ENCODE assay signal across 22 cellular contexts in the genomic region with DNA sequence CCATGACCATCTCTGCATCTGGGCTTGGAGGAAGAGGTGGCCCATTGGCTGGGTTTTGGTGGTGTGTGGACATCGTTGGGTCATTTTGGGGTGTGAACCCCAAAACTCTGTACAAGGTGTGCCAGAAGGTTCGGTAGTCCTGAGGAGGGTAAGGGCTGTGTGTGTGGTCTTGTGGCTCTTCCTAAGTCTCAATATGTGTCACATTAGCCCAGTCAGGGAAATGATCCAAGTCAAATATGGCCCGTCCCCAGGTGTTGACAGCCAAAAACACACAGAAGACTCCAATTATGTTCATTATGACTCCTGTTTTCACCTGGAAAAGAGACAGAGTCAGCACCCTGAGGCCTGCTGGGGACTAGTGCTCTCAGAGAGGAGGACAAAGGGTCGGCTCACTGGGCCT. TPM values are rescaled to one million over a fixed set of nuclear protein-coding genes. Genes with fewer than 3 reads are reported as not detected.
A peak's percentile ranks its signal among the peaks of the same experiment; 100 is the strongest.
DNase-seq lines count a peak whose midpoint lies in the region; ATAC-seq, FAIRE-seq and TF ChIP-seq lines count a peak whose summit lies in the region.
"Had no signal": no experiment of that assay in that cellular context is flagged by ENCODE, and none has a peak within 500 bp of the region (broad histone marks: within the 10 kb centered on the region; RNA-seq: fewer than 3 reads in every experiment).

No MANE protein-coding gene starts in this region.

- H3K36me3 ChIP-seq in HepG2 (replicated peaks in 1 of 2; ENCODE audit: control insufficient read depth in 1 of 2, insufficient read depth in 2 of 2, low read length in 2 of 2), result peaks cover 3 to 23% of the 10 kb centered on the region in 2 experiments
- H3K36me3 ChIP-seq: BLaER1 had no signal

- ATAC-seq in HepG2 (no peak), GM19452 (IDR thresholded peaks at IDR 0.05; ENCODE audit: unreplicated experiment) (no peak)
- ATAC-seq: A549, HCT116 had no signal

- H3K4me1 ChIP-seq in HepG2 (ENCODE audit: insufficient read depth, low read length), result peaks cover 52% of the 10 kb centered on the region
- H3K4me1 ChIP-seq: A549 had no signal

- H4K20me1 ChIP-seq in HepG2 (ENCODE audit: insufficient read depth, low read length), result no peaks in the 10 kb centered on the region
- H4K20me1 ChIP-seq: BLaER1 had no signal

- no peak overlapping the region for H3K4me3 ChIP-seq in HepG2 (replicated peaks in 1 of 3; ENCODE audit: insufficient read depth in 1 of 3, low read depth in 2 of 3, low read length in 3 of 3)
- H3K4me3 ChIP-seq: A549, BLaER1 had no signal

- no peak overlapping the region for H3K9ac ChIP-seq in HepG2 (ENCODE audit: insufficient read depth, low read depth, low read length)
- H3K9ac ChIP-seq: BLaER1 had no signal

- no peak for FAIRE-seq in HepG2 (lab: Jason Lieb, UNC)
- FAIRE-seq: A549 had no signal

- TF ChIP-seq EP300 in HepG2 (IDR thresholded peaks at IDR 0.05; ENCODE audit: low read depth in 2 of 2, low read length in 2 of 2) (no peak), HepG2 (CRISPR knock-in tag; IDR thresholded peaks at IDR 0.05; ENCODE audit: borderline replicate concordance) (no peak)

- DNase-seq in NCI-H1105 treated with DMSO at 0.1 percent for 48 hours (lab: John Stamatoyannopoulos, UW) (peak; percentile 11), NCI-H1105 (lab: John Stamatoyannopoulos, UW) (no peak), NCI-H748 (lab: John Stamatoyannopoulos, UW; ENCODE audit: unreplicated experiment) (peak; percentile 40), NCI-H748 treated with DMSO at 0.1 percent for 48 hours (lab: John Stamatoyannopoulos, UW) (no peak), HepG2 (ENCODE audit: low spot score) (no peak), SW 1271 (lab: John Stamatoyannopoulos, UW) (no peak), NCI-H510A (lab: John Stamatoyannopoulos, UW) (no peak)
- DNase-seq: Calu3; CD4-positive, alpha-beta memory T cell; DMS79 treated with DMSO at 0.1 percent for 48 hours; GF-D8; GOT3; H7; HFFc6 had no signal

- CTCF ChIA-PET in HepG2 (lab: Yijun Ruan, JAX; ENCODE audit: low intra/inter-chr PET ratio, low total read pairs), result no interaction called here

- H3K4me2 ChIP-seq in HepG2 (ENCODE audit: low read depth, low read length), result no peak overlapping the region
- H3K4me2 ChIP-seq: A549, BLaER1 had no signal

- H3K27ac ChIP-seq in HepG2 (ENCODE audit: extremely low read length, insufficient read depth, low read length), result no peak overlapping the region
- H3K27ac ChIP-seq: 22Rv1, A549, BLaER1, HL-60 had no signal

- no peak for TF ChIP-seq CTCF in HepG2 (CRISPR knock-in tag; IDR thresholded peaks at IDR 0.05)

- TF ChIP-seq RAD21 in HepG2 (CRISPR knock-in tag; IDR thresholded peaks at IDR 0.05), result no peak

- in situ Hi-C loops in HepG2 (cut with HindIII; ENCODE audit: extremely low pct_ligation_motif_present, low pct_unique_long_range_greater_than_20kb), result no loop called here

- TF ChIP-seq POLR2A in HepG2 (IDR thresholded peaks at IDR 0.05; ENCODE audit: insufficient read depth in 1 of 2, low read depth in 2 of 2, low read length in 2 of 2), result no peak

- no peak overlapping the region for H2AFZ ChIP-seq in HepG2 (ENCODE audit: low read length)

- intact Hi-C loops in HepG2 (cut with micrococcal nuclease; ENCODE audit: unreplicated experiment), result no loop called here

- H3K27me3 ChIP-seq in HepG2 (ENCODE audit: control insufficient read depth in 1 of 2, insufficient read depth in 2 of 2, low read length in 2 of 2), result no peaks in the 10 kb centered on the region

- H3K79me2 ChIP-seq in HepG2 (ENCODE audit: insufficient read depth, low read length), result no peaks in the 10 kb centered on the region

- 100% methylated on average over 3 of the region's 4 CpGs for WGBS in HepG2 (ENCODE audit: low lambda C conversion rate)

- H3K9me3 ChIP-seq in HepG2 (ENCODE audit: low read length), result no peaks in the 10 kb centered on the region
- H3K9me3 ChIP-seq: A549, BLaER1 had no signal

- no TSS peak for BruUV-seq in HepG2 (replicated peaks; lab: Mats Ljungman, UMichigan)

- POLR2A ChIA-PET in HepG2 (lab: Yijun Ruan, JAX), result interaction anchor here (1.8 to 7.7 kb wide), 2 partner anchors 9 to 14 kb away, joined by 5 to 265 read pairs; no protein-coding TSS in a partner anchor

RNA-seq across cellular contexts. Expression of a gene that starts 27.1 kb away (rescaled TPM):
- total RNA-seq in HepG2 (2016; rRNA removed; fragmentation: Illumina TruSeq; extraction: Trizol), result 24.4 and 42.8 TPM in 2 replicates
- 6.1 and 8.5 TPM in 2 replicates for total RNA-seq in HepG2 (2016; cell fraction: cytosol; rRNA removed; fragmentation: Illumina TruSeq; extraction: Trizol; ENCODE audit: low read depth)
- total RNA-seq in HepG2 (2016; cell fraction: insoluble cytoplasmic fraction; rRNA removed; fragmentation: Illumina TruSeq; extraction: Trizol), result 24.1 and 44.5 TPM in 2 replicates
- total RNA-seq in HepG2 (2016; cell fraction: membrane; rRNA removed; fragmentation: Illumina TruSeq; extraction: Trizol), result 21.2 and 24.0 TPM in 2 replicates
- total RNA-seq in HepG2 (2016; cell fraction: nucleus; rRNA removed; fragmentation: Illumina TruSeq; extraction: Trizol), result 74.8 and 81.7 TPM in 2 replicates
- 310 and 460 TPM in 2 replicates for polyA plus RNA-seq in HepG2 (2011; rRNA removed)
- 141 and 152 TPM in 2 replicates for polyA plus RNA-seq in HepG2 (2011; cell fraction: cytosol; rRNA removed)
- polyA plus RNA-seq in HepG2 (2011; cell fraction: nucleus; rRNA removed), result 496 and 544 TPM in 2 replicates
- 253 and 287 TPM in 2 replicates for polyA plus RNA-seq in HepG2 (2012)
- polyA plus RNA-seq in HepG2 (2016; cell fraction: cytosol; fragmentation: Illumina TruSeq; extraction: Trizol; ENCODE audit: low read depth), result 11.4 and 13.1 TPM in 2 replicates
- polyA plus RNA-seq in HepG2 (2016; cell fraction: insoluble cytoplasmic fraction; fragmentation: Illumina TruSeq; extraction: Trizol; ENCODE audit: low read depth), result 42.4 and 50.4 TPM in 2 replicates
- 28.2 and 31.8 TPM in 2 replicates for polyA plus RNA-seq in HepG2 (2016; cell fraction: membrane; fragmentation: Illumina TruSeq; extraction: Trizol; ENCODE audit: low read depth)
- polyA plus RNA-seq in HepG2 (2016; cell fraction: nucleus; fragmentation: Illumina TruSeq; extraction: Trizol; ENCODE audit: insufficient read depth, low read depth), result 169 and 186 TPM in 2 replicates
- polyA minus RNA-seq in HepG2 (2011; rRNA and poly(A)+ RNA removed; ENCODE audit: low replicate concordance), result 0.40 and 2,799 TPM in 2 replicates
- polyA minus RNA-seq in HepG2 (2011; cell fraction: cytosol; rRNA and poly(A)+ RNA removed), result 352 and 410 TPM in 2 replicates
- 342 and 399 TPM in 2 replicates for polyA minus RNA-seq in HepG2 (2011; cell fraction: nucleus; rRNA and poly(A)+ RNA removed)
- total RNA-seq: CD4-positive, alpha-beta memory T cell; HFFc6; HT1080 had no signal
- polyA plus RNA-seq: CD14-positive monocyte; CD4-positive, alpha-beta memory T cell had no signal

RNA-seq across cellular contexts. Expression of a gene that starts 34.5 kb away (rescaled TPM):
- 3.6 and 4.1 TPM in 2 replicates for total RNA-seq in HepG2 (2016; rRNA removed; fragmentation: Illumina TruSeq; extraction: Trizol)
- total RNA-seq in HepG2 (2016; cell fraction: cytosol; rRNA removed; fragmentation: Illumina TruSeq; extraction: Trizol; ENCODE audit: low read depth), result 2.2 and 2.4 TPM in 2 replicates
- total RNA-seq in HepG2 (2016; cell fraction: insoluble cytoplasmic fraction; rRNA removed; fragmentation: Illumina TruSeq; extraction: Trizol), result 3.2 and 4.7 TPM in 2 replicates
- 6.2 and 6.9 TPM in 2 replicates for total RNA-seq in HepG2 (2016; cell fraction: membrane; rRNA removed; fragmentation: Illumina TruSeq; extraction: Trizol)
- total RNA-seq in HepG2 (2016; cell fraction: nucleus; rRNA removed; fragmentation: Illumina TruSeq; extraction: Trizol), result 3.8 and 4.0 TPM in 2 replicates
- polyA plus RNA-seq in HepG2 (2011; rRNA removed), result 8.7 and 10.1 TPM in 2 replicates
- 10.2 and 10.7 TPM in 2 replicates for polyA plus RNA-seq in HepG2 (2011; cell fraction: cytosol; rRNA removed)
- 9.3 and 9.9 TPM in 2 replicates for polyA plus RNA-seq in HepG2 (2011; cell fraction: nucleus; rRNA removed)
- 12.3 and 32.8 TPM in 2 replicates for polyA plus RNA-seq in HepG2 (2012)
- polyA plus RNA-seq in HepG2 (2016; cell fraction: cytosol; fragmentation: Illumina TruSeq; extraction: Trizol; ENCODE audit: low read depth), result 7.2 and 9.4 TPM in 2 replicates
- polyA plus RNA-seq in HepG2 (2016; cell fraction: insoluble cytoplasmic fraction; fragmentation: Illumina TruSeq; extraction: Trizol; ENCODE audit: low read depth), result 13.1 and 13.3 TPM in 2 replicates
- polyA plus RNA-seq in HepG2 (2016; cell fraction: membrane; fragmentation: Illumina TruSeq; extraction: Trizol; ENCODE audit: low read depth), result 15.0 and 15.5 TPM in 2 replicates
- 9.5 and 9.7 TPM in 2 replicates for polyA plus RNA-seq in HepG2 (2016; cell fraction: nucleus; fragmentation: Illumina TruSeq; extraction: Trizol; ENCODE audit: insufficient read depth, low read depth)
- polyA minus RNA-seq in HepG2 (2011; rRNA and poly(A)+ RNA removed; ENCODE audit: low replicate concordance), result 1.0 and 10.4 TPM in 2 replicates
- polyA minus RNA-seq in HepG2 (2011; cell fraction: cytosol; rRNA and poly(A)+ RNA removed), result 6.8 and 7.9 TPM in 2 replicates
- polyA minus RNA-seq in HepG2 (2011; cell fraction: nucleus; rRNA and poly(A)+ RNA removed), result 11.7 and 13.4 TPM in 2 replicates

RNA-seq across cellular contexts. Expression of a gene that starts 34.6 kb away (rescaled TPM):
- total RNA-seq in HepG2 (2016; rRNA removed; fragmentation: Illumina TruSeq; extraction: Trizol), result 20.9 and 25.0 TPM in 2 replicates
- total RNA-seq in HepG2 (2016; cell fraction: cytosol; rRNA removed; fragmentation: Illumina TruSeq; extraction: Trizol; ENCODE audit: low read depth), result 15.0 and 15.3 TPM in 2 replicates
- total RNA-seq in HepG2 (2016; cell fraction: insoluble cytoplasmic fraction; rRNA removed; fragmentation: Illumina TruSeq; extraction: Trizol), result 21.7 and 30.3 TPM in 2 replicates
- total RNA-seq in HepG2 (2016; cell fraction: membrane; rRNA removed; fragmentation: Illumina TruSeq; extraction: Trizol), result 13.3 and 13.7 TPM in 2 replicates
- 13.4 and 18.3 TPM in 2 replicates for total RNA-seq in HepG2 (2016; cell fraction: nucleus; rRNA removed; fragmentation: Illumina TruSeq; extraction: Trizol)
- 14.2 and 19.0 TPM in 2 replicates for polyA plus RNA-seq in HepG2 (2011; rRNA removed)
- 5.0 and 8.9 TPM in 2 replicates for polyA plus RNA-seq in HepG2 (2011; cell fraction: cytosol; rRNA removed)
- 4.0 and 7.0 TPM in 2 replicates for polyA plus RNA-seq in HepG2 (2011; cell fraction: nucleus; rRNA removed)
- 12.4 and 13.1 TPM in 2 replicates for polyA plus RNA-seq in HepG2 (2012)
- 7.9 and 10.0 TPM in 2 replicates for polyA plus RNA-seq in HepG2 (2016; cell fraction: cytosol; fragmentation: Illumina TruSeq; extraction: Trizol; ENCODE audit: low read depth)
- 27.3 and 32.8 TPM in 2 replicates for polyA plus RNA-seq in HepG2 (2016; cell fraction: insoluble cytoplasmic fraction; fragmentation: Illumina TruSeq; extraction: Trizol; ENCODE audit: low read depth)
- polyA plus RNA-seq in HepG2 (2016; cell fraction: membrane; fragmentation: Illumina TruSeq; extraction: Trizol; ENCODE audit: low read depth), result 9.6 and 13.7 TPM in 2 replicates
- polyA plus RNA-seq in HepG2 (2016; cell fraction: nucleus; fragmentation: Illumina TruSeq; extraction: Trizol; ENCODE audit: insufficient read depth, low read depth), result 20.1 and 21.9 TPM in 2 replicates
- polyA minus RNA-seq in HepG2 (2011; rRNA and poly(A)+ RNA removed; ENCODE audit: low replicate concordance), result 1.9 and 7.5 TPM in 2 replicates
- 2.8 and 3.5 TPM in 2 replicates for polyA minus RNA-seq in HepG2 (2011; cell fraction: cytosol; rRNA and poly(A)+ RNA removed)
- polyA minus RNA-seq in HepG2 (2011; cell fraction: nucleus; rRNA and poly(A)+ RNA removed), result 21.2 and 22.8 TPM in 2 replicates

RNA-seq across cellular contexts. Expression of a gene that starts 45.2 kb away (rescaled TPM):
- 266 and 359 TPM in 2 replicates for total RNA-seq in HepG2 (2016; rRNA removed; fragmentation: Illumina TruSeq; extraction: Trizol)
- total RNA-seq in HepG2 (2016; cell fraction: cytosol; rRNA removed; fragmentation: Illumina TruSeq; extraction: Trizol; ENCODE audit: low read depth), result 93.1 and 113 TPM in 2 replicates
- total RNA-seq in HepG2 (2016; cell fraction: insoluble cytoplasmic fraction; rRNA removed; fragmentation: Illumina TruSeq; extraction: Trizol), result 255 and 373 TPM in 2 replicates
- 138 and 151 TPM in 2 replicates for total RNA-seq in HepG2 (2016; cell fraction: membrane; rRNA removed; fragmentation: Illumina TruSeq; extraction: Trizol)
- total RNA-seq in HepG2 (2016; cell fraction: nucleus; rRNA removed; fragmentation: Illumina TruSeq; extraction: Trizol), result 76.2 and 83.8 TPM in 2 replicates
- polyA plus RNA-seq in HepG2 (2011; rRNA removed), result 147 and 188 TPM in 2 replicates
- polyA plus RNA-seq in HepG2 (2011; cell fraction: cytosol; rRNA removed), result 236 and 276 TPM in 2 replicates
- polyA plus RNA-seq in HepG2 (2011; cell fraction: nucleus; rRNA removed), result 40.2 and 44.6 TPM in 2 replicates
- 97.0 and 122 TPM in 2 replicates for polyA plus RNA-seq in HepG2 (2012)
- polyA plus RNA-seq in HepG2 (2016; cell fraction: cytosol; fragmentation: Illumina TruSeq; extraction: Trizol; ENCODE audit: low read depth), result 101 and 125 TPM in 2 replicates
- 322 and 359 TPM in 2 replicates for polyA plus RNA-seq in HepG2 (2016; cell fraction: insoluble cytoplasmic fraction; fragmentation: Illumina TruSeq; extraction: Trizol; ENCODE audit: low read depth)
- polyA plus RNA-seq in HepG2 (2016; cell fraction: membrane; fragmentation: Illumina TruSeq; extraction: Trizol; ENCODE audit: low read depth), result 105 and 119 TPM in 2 replicates
- polyA plus RNA-seq in HepG2 (2016; cell fraction: nucleus; fragmentation: Illumina TruSeq; extraction: Trizol; ENCODE audit: insufficient read depth, low read depth), result 146 and 155 TPM in 2 replicates
- 30.3 and 88.3 TPM in 2 replicates for polyA minus RNA-seq in HepG2 (2011; rRNA and poly(A)+ RNA removed; ENCODE audit: low replicate concordance)
- 40.0 and 52.4 TPM in 2 replicates for polyA minus RNA-seq in HepG2 (2011; cell fraction: cytosol; rRNA and poly(A)+ RNA removed)
- 10.8 and 14.4 TPM in 2 replicates for polyA minus RNA-seq in HepG2 (2011; cell fraction: nucleus; rRNA and poly(A)+ RNA removed)

RNA-seq across cellular contexts. Expression of a gene that starts 45.5 kb away (rescaled TPM):
- 9.1 and 10.7 TPM in 2 replicates for total RNA-seq in HepG2 (2016; rRNA removed; fragmentation: Illumina TruSeq; extraction: Trizol)
- total RNA-seq in HepG2 (2016; cell fraction: cytosol; rRNA removed; fragmentation: Illumina TruSeq; extraction: Trizol; ENCODE audit: low read depth), result 10.1 and 10.8 TPM in 2 replicates
- total RNA-seq in HepG2 (2016; cell fraction: insoluble cytoplasmic fraction; rRNA removed; fragmentation: Illumina TruSeq; extraction: Trizol), result 8.7 and 9.2 TPM in 2 replicates
- total RNA-seq in HepG2 (2016; cell fraction: membrane; rRNA removed; fragmentation: Illumina TruSeq; extraction: Trizol), result 8.4 and 8.8 TPM in 2 replicates
- total RNA-seq in HepG2 (2016; cell fraction: nucleus; rRNA removed; fragmentation: Illumina TruSeq; extraction: Trizol), result 13.9 and 14.9 TPM in 2 replicates
- 4.6 and 5.2 TPM in 2 replicates for polyA plus RNA-seq in HepG2 (2011; rRNA removed)
- polyA plus RNA-seq in HepG2 (2011; cell fraction: cytosol; rRNA removed), result 1.5 and 2.1 TPM in 2 replicates
- polyA plus RNA-seq in HepG2 (2011; cell fraction: nucleus; rRNA removed), result 9.1 and 10.2 TPM in 2 replicates
- polyA plus RNA-seq in HepG2 (2012), result 3.9 and 4.2 TPM in 2 replicates
- 0.69 and 0.77 TPM in 2 replicates for polyA plus RNA-seq in HepG2 (2016; cell fraction: cytosol; fragmentation: Illumina TruSeq; extraction: Trizol; ENCODE audit: low read depth)
- 8.6 and 8.9 TPM in 2 replicates for polyA plus RNA-seq in HepG2 (2016; cell fraction: insoluble cytoplasmic fraction; fragmentation: Illumina TruSeq; extraction: Trizol; ENCODE audit: low read depth)
- polyA plus RNA-seq in HepG2 (2016; cell fraction: membrane; fragmentation: Illumina TruSeq; extraction: Trizol; ENCODE audit: low read depth), result 2.1 and 3.3 TPM in 2 replicates
- polyA plus RNA-seq in HepG2 (2016; cell fraction: nucleus; fragmentation: Illumina TruSeq; extraction: Trizol; ENCODE audit: insufficient read depth, low read depth), result 16.8 and 22.4 TPM in 2 replicates
- 2.2 and 12.2 TPM in 2 replicates for polyA minus RNA-seq in HepG2 (2011; rRNA and poly(A)+ RNA removed; ENCODE audit: low replicate concordance)
- 2.5 and 3.3 TPM in 2 replicates for polyA minus RNA-seq in HepG2 (2011; cell fraction: cytosol; rRNA and poly(A)+ RNA removed)
- polyA minus RNA-seq in HepG2 (2011; cell fraction: nucleus; rRNA and poly(A)+ RNA removed), result 21.6 and 23.2 TPM in 2 replicates

Comparison
In these comparisons a context has a peak if more than half of its experiments do, and no peak if none do; other contexts are left out.
1. DNase-seq: peak in NCI-H1105 treated with DMSO at 0.1 percent for 48 hours (single experiment) and NCI-H748 (single experiment); none in NCI-H1105 (single experiment), NCI-H748 treated with DMSO at 0.1 percent for 48 hours (single experiment), HepG2 (single experiment), SW 1271 (0 of 2) and NCI-H510A (single experiment).